In the genomic region with DNA sequence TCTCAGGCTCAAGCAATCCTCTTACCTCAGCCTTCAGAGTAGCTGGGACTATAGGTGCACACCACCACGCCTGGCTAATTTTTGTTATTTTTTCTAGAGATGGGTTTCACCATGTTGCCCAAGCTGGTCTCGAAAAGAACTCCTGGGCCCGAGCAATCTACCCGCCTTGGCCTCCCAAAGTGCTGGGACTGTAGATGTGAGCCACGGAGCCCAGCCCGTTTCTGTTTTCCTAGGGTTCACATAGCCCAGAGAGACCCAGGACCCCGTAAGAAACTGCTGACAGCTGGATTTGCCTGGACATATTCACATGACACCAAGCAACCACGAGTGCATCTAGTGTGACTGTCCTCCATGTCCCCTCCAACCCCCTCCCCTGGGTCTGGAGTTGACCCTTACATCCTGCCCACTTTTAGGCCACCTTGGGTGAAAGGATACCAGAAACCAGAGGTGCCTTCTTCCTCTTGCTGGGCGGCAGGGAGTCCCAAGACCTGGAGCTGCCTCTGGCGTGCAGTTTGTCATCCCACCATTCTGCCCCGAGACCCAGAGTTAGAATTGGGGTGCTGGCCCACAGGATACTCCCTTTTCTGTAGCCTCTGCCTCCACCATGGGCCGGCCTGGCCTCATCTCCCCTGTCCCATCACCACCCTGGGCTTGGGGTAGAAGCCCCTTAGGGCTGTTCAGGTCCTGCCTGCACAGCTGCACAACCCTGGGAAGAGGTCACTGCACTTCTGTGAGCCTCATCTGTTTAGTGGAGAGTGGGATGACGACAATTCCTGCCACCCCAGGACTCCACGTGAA, we compare ENCODE assay signal across 21 cellular contexts. TPM values are rescaled to one million over a fixed set of nuclear protein-coding genes. Genes with fewer than 3 reads are reported as not detected.
"Had no signal": no experiment of that assay in that cellular context is flagged by ENCODE, and none has a peak within 500 bp of the region (broad histone marks: within the 10 kb centered on the region; RNA-seq: fewer than 3 reads in every experiment).

No MANE protein-coding gene starts in this region.

- H3K9me3 ChIP-seq: left lung, neutrophil had no signal

- H3K4me3 ChIP-seq: dorsolateral prefrontal cortex, left lung had no signal

- DNase-seq: activated CD4-positive, alpha-beta memory T cell treated with anti-CD3 and anti-CD28 coated beads for 36 hours; activated CD4-positive, alpha-beta T cell treated with anti-CD3 and anti-CD28 coated beads for 4 hours; activated T-cell treated with anti-CD3 and anti-CD28 coated beads for 4 hours; amygdala; caudate nucleus; hypothalamus; mesendoderm; naive thymus-derived CD8-positive, alpha-beta T cell; stimulated activated CD4-positive, alpha-beta T cell treated with anti-CD3 and anti-CD28 coated beads, Interleukin-15, amount 100 ng/mL, for 24 hours; stimulated activated CD4-positive, alpha-beta T cell treated with anti-CD3 and anti-CD28 coated beads, Interleukin-4, amount 100 ng/mL, for 1 hour; stimulated activated naive CD8-positive, alpha-beta T cell treated with anti-CD3 and anti-CD28 coated beads, Interleukin-15, amount 100 ng/mL, for 72 hours; T-helper 17 cell; trophoblast cell had no signal

- ATAC-seq: left lung; naive thymus-derived CD8-positive, alpha-beta T cell; stimulated activated naive CD8-positive, alpha-beta T cell treated with anti-CD3 and anti-CD28 coated beads, Interleukin-15, amount 100 ng/mL, for 72 hours; T-helper 17 cell; WTC11 had no signal

- H2AFZ ChIP-seq: parathyroid adenoma had no signal

- H3K27ac ChIP-seq: foreskin keratinocyte, left lung, neutrophil, parathyroid adenoma had no signal

- H3K9ac ChIP-seq: parathyroid adenoma had no signal

- H3K27me3 ChIP-seq: dorsolateral prefrontal cortex, foreskin keratinocyte, left lung had no signal

RNA-seq across cellular contexts. Expression of a gene that starts 23.0 kb away (rescaled TPM):
- total RNA-seq: activated CD4-positive, alpha-beta memory T cell treated with anti-CD3 and anti-CD28 coated beads for 36 hours; activated T-helper 1 cell treated with anti-CD3 and anti-CD28 coated beads, Interleukin-12 subunit alpha, Interleukin-12 subunit beta, Interleukin-2, Interleukin-4 antibody, amounts not matched to agents 30 ng/mL and 10 ng/mL and 1 ng/mL, durations not matched to agents 14 hours and 24 hours and 36 hours; foreskin keratinocyte; renal cortical epithelial cell; T-helper 17 cell had no signal
